18 cellular contexts compared by ENCODE assay signal in the genomic region with DNA sequence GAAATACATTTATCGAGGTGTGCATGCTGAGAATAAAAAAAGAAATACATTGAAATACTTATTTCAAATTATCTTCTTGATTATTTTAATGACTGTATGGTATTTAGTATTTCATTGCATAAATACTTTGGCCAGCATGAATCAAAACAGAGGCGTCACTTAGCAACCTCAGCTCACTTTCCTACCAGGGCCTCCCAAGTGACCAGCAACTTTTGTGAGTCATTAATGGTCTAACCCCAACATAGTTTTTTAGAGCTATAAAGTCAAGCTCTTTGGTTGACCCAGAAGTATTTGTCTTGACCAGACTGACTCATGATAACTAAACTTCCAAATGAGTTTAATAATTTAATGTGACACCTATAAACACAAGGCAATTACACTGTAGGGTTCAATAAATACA. TPM values are rescaled to one million over a fixed set of nuclear protein-coding genes. Genes with fewer than 3 reads are reported as not detected.
A peak's percentile ranks its signal among the peaks of the same experiment; 100 is the strongest.
DNase-seq lines count a peak whose midpoint lies in the region; FAIRE-seq and TF ChIP-seq lines count a peak whose summit lies in the region.
"Had no signal": no experiment of that assay in that cellular context is flagged by ENCODE, and none has a peak within 500 bp of the region (broad histone marks: within the 10 kb centered on the region; RNA-seq: fewer than 3 reads in every experiment).

No MANE protein-coding gene starts in this region.

- H3K27ac ChIP-seq in stomach: no peak overlapping the region
- H3K27ac ChIP-seq: ascending aorta, HL-60, PC-9 had no signal

- no peaks in the 10 kb centered on the region for H3K4me1 Mint-ChIP-seq in activated naive CD4-positive, alpha-beta T cell treated with anti-CD3 and anti-CD28 coated beads, Interleukin-2, amount 10 ng/mL, durations not matched to agents 7 days and 5 days
- H3K4me1 Mint-ChIP-seq: stimulated activated naive CD8-positive, alpha-beta T cell treated with anti-CD3 and anti-CD28 coated beads, Interleukin-15, amount 100 ng/mL, for 72 hours had no signal

- no peaks in the 10 kb centered on the region for H3K36me3 Mint-ChIP-seq in activated naive CD4-positive, alpha-beta T cell treated with anti-CD3 and anti-CD28 coated beads, Interleukin-2, amount 10 ng/mL, durations not matched to agents 7 days and 5 days

- H3K4me3 Mint-ChIP-seq in activated naive CD4-positive, alpha-beta T cell treated with anti-CD3 and anti-CD28 coated beads, Interleukin-2, amount 10 ng/mL, durations not matched to agents 7 days and 5 days: no peak overlapping the region
- H3K4me3 Mint-ChIP-seq: CD4-positive, alpha-beta T cell; stimulated activated naive CD8-positive, alpha-beta T cell treated with anti-CD3 and anti-CD28 coated beads, Interleukin-15, amount 100 ng/mL, for 72 hours had no signal

- CTCF ChIA-PET in activated naive CD4-positive, alpha-beta T cell treated with anti-CD3 and anti-CD28 coated beads, Interleukin-2, amount 10 ng/mL, durations not matched to agents 7 days and 5 days (lab: Charles Lee): no interaction called here

- TF ChIP-seq POLR2A in stomach (IDR thresholded peaks at IDR 0.05): no peak

- H3K9me3 Mint-ChIP-seq in activated naive CD4-positive, alpha-beta T cell treated with anti-CD3 and anti-CD28 coated beads, Interleukin-2, amount 10 ng/mL, durations not matched to agents 7 days and 5 days: no peaks in the 10 kb centered on the region
- H3K9me3 Mint-ChIP-seq: CD4-positive, alpha-beta T cell had no signal

- WGBS in stomach, 5 donors: 26 to 55% (median 39%) methylated on average over 2 of the region's 2 CpGs

- no peak for FAIRE-seq in HTR-8/SVneo (lab: Jason Lieb, UNC)

- H3K27me3 ChIP-seq in stomach: no peaks in the 10 kb centered on the region
- H3K27me3 ChIP-seq: ascending aorta had no signal

- H3K4me3 ChIP-seq in fibroblast of pulmonary artery (replicated peaks; ENCODE audit: low read depth, low read length) (no peak overlapping the region), retinal pigment epithelial cell (ENCODE audit: low read length) (no peak overlapping the region), stomach (no peak overlapping the region)
- H3K4me3 ChIP-seq: ascending aorta, PC-9 had no signal

- TF ChIP-seq EP300 in stomach (IDR thresholded peaks at IDR 0.05): no peak

- no peaks in the 10 kb centered on the region for H3K36me3 ChIP-seq in stomach
- H3K36me3 ChIP-seq: ascending aorta had no signal

- H3K9me3 ChIP-seq in stomach: no peaks in the 10 kb centered on the region
- H3K9me3 ChIP-seq: ascending aorta had no signal

- H3K27me3 Mint-ChIP-seq in activated naive CD4-positive, alpha-beta T cell treated with anti-CD3 and anti-CD28 coated beads, Interleukin-2, amount 10 ng/mL, durations not matched to agents 7 days and 5 days: no peaks in the 10 kb centered on the region
- H3K27me3 Mint-ChIP-seq: stimulated activated naive CD8-positive, alpha-beta T cell treated with anti-CD3 and anti-CD28 coated beads, Interleukin-15, amount 100 ng/mL, for 72 hours had no signal

- TF ChIP-seq CTCF in fibroblast of pulmonary artery (IDR thresholded peaks at IDR 0.05; ENCODE audit: low read length, missing control alignments) (no peak), retinal pigment epithelial cell (conservative IDR thresholded peaks at IDR 0.05; ENCODE audit: low read depth, low read length) (no peak), stomach (IDR thresholded peaks at IDR 0.05) (no peak)

- peak; percentile 20 for DNase-seq in GM04504 (ENCODE audit: low read depth)
- DNase-seq in T1000 (lab: John Stamatoyannopoulos, UW): peak; percentile 46
- DNase-seq in fibroblast of pulmonary artery (ENCODE audit: low read depth): peak; percentile 52
- peak; percentile 59 for DNase-seq in retinal pigment epithelial cell (ENCODE audit: low read depth)
- DNase-seq in HTR-8/SVneo (ENCODE audit: insufficient read length, low spot score): no peak
- DNase-seq in activated naive CD4-positive, alpha-beta T cell treated with anti-CD3 and anti-CD28 coated beads, Interleukin-2, amount 10 ng/mL, durations not matched to agents 7 days and 5 days: no peak
- no peak for DNase-seq in stomach
- DNase-seq: CD4-positive, alpha-beta T cell; NCI-H187 treated with DMSO at 0.1 percent for 48 hours; NCI-H524; occipital lobe; stimulated activated naive CD8-positive, alpha-beta T cell treated with anti-CD3 and anti-CD28 coated beads, Interleukin-15, amount 100 ng/mL, for 72 hours; SW 1271 had no signal

- no peaks in the 10 kb centered on the region for H3K4me1 ChIP-seq in stomach
- H3K4me1 ChIP-seq: ascending aorta had no signal

- no peak overlapping the region for H3K27ac Mint-ChIP-seq in activated naive CD4-positive, alpha-beta T cell treated with anti-CD3 and anti-CD28 coated beads, Interleukin-2, amount 10 ng/mL, durations not matched to agents 7 days and 5 days
- H3K27ac Mint-ChIP-seq: CD4-positive, alpha-beta T cell; stimulated activated naive CD8-positive, alpha-beta T cell treated with anti-CD3 and anti-CD28 coated beads, Interleukin-15, amount 100 ng/mL, for 72 hours had no signal

- intact Hi-C loops in stomach (cut with DNase I; ENCODE audit: low total_unique reads): no loop called here

RNA-seq across cellular contexts. Expression of a gene that starts 28.0 kb away (rescaled TPM):
- total RNA-seq in stomach: 1 to 10 TPM in 1 of 5 donors, under 1 TPM in 1, not detected in 3; 0.18 to 7.6 TPM
- not detected for polyA plus RNA-seq in stomach
- total RNA-seq: ascending aorta, G401, mononuclear cell, occipital lobe, PC-9 had no signal

RNA-seq across cellular contexts. Expression of a gene that starts 40.5 kb away (rescaled TPM):
- under 1 TPM in 1 of 5 donors, not detected in 4; 0.18 TPM for total RNA-seq in stomach
- not detected for polyA plus RNA-seq in stomach
- total RNA-seq: ascending aorta, PC-9 had no signal

RNA-seq across cellular contexts. Expression of a gene that starts 40.7 kb away (rescaled TPM):
- total RNA-seq in stomach: 1 to 10 TPM in 1 of 5 donors, under 1 TPM in 2, not detected in 2; 0.58 to 4.0 (median 0.87) TPM
- polyA plus RNA-seq in stomach: under 1 TPM; 0.37 to 0.63 (median 0.61) TPM
- total RNA-seq: ascending aorta; CD4-positive, alpha-beta T cell; mononuclear cell had no signal

Comparison
In these comparisons a context has a peak if more than half of its experiments do, and no peak if none do; other contexts are left out.
1. DNase-seq: peak in GM04504 (single experiment), T1000 (single experiment), fibroblast of pulmonary artery (single experiment) and retinal pigment epithelial cell (single experiment); none in HTR-8/SVneo (single experiment), activated naive CD4-positive, alpha-beta T cell treated with anti-CD3 and anti-CD28 coated beads, Interleukin-2, amount 10 ng/mL, durations not matched to agents 7 days and 5 days (single experiment) and stomach (single experiment).